Comparison of ENCODE assay signal across 17 cellular contexts in the genomic region with DNA sequence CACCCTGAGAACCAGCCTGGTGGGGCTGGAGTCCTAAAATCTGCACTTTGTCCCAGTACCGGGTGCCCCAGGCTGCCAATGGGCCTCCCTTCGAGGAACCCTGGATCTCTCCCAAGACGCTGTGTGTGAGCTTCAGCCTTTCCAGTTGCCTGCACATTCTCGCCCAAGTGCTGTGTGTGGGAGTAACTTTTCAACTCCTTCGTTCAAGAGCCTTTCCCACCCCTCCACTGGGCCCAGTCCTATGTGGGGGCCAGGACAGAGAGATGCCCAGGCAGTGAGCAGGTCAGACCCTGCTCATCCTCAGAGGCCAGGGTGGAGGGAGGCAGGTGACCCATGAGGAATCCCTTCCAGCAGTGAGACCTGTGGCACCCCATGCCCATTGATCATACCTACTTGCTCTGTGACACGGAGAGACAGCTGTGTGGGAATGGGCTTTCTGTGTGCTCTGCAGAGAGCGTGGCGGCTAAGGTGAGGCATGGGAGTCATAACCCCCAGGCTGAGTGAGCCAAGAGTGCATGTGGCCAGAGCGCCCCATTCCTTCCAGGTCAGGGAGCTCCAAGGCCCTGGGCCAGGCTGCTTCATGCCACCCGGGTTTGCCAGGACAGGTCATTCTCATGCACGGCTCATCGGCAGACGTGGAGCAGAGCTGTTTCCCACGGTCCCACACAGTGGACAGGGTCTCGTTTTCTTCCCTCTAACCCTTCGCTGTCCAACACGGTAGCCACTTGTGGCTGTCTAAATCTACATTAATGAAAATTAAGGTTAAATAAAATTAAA.
A peak's percentile ranks its signal among the peaks of the same experiment; 100 is the strongest.
DNase-seq lines count a peak whose midpoint lies in the region; ATAC-seq, FAIRE-seq and TF ChIP-seq lines count a peak whose summit lies in the region.
"Had no signal": no experiment of that assay in that cellular context is flagged by ENCODE, and none has a peak within 500 bp of the region (broad histone marks: within the 10 kb centered on the region; RNA-seq: fewer than 3 reads in every experiment).

No MANE protein-coding gene starts in this region.

- no TSS peak for BruUV-seq in IMR-90 (replicated peaks; lab: Mats Ljungman, UMichigan)

- CTCF ChIA-PET in IMR-90 (lab: Yijun Ruan, JAX) = no interaction called here

- H3K23ac ChIP-seq in IMR-90 (ENCODE audit: low read depth, low read length) = peak overlapping the region; percentile 26; the same call in 1 of the 2 replicates

- no peak overlapping the region for H3K56ac ChIP-seq in IMR-90 (ENCODE audit: extremely low read depth, insufficient read depth, low read length)

- H3K27me3 ChIP-seq in DND-41 (ENCODE audit: insufficient read depth, low read length, poor library complexity) (no peaks in the 10 kb centered on the region), IMR-90 (ENCODE audit: control insufficient read depth, insufficient read depth, low read length) (no peaks in the 10 kb centered on the region)
- H3K27me3 ChIP-seq: adrenal gland had no signal

- intact Hi-C loops in IMR-90 (cut with micrococcal nuclease) = no loop called here

- peak overlapping the region; percentile 95; the same call in 1 of the 2 replicates for H2BK20ac ChIP-seq in IMR-90 (ENCODE audit: low read depth, low read length)

- no peaks in the 10 kb centered on the region for H3K79me2 ChIP-seq in DND-41 (ENCODE audit: insufficient read depth, low read length)

- peak overlapping the region; percentile 79; the same call in 2 of the 3 replicates for H2BK15ac ChIP-seq in IMR-90 (ENCODE audit: low read depth, low read length)

- no peak for TF ChIP-seq POLR2A in IMR-90 (IDR thresholded peaks at IDR 0.05; ENCODE audit: low read depth, low read length)

- H4K91ac ChIP-seq in IMR-90 (ENCODE audit: insufficient read depth, low read depth, low read length) = peak overlapping the region; percentile 77

- H2AK5ac ChIP-seq in IMR-90 (ENCODE audit: low read depth, low read length) = peak overlapping the region; percentile 95

- peak overlapping the region; percentile 29 to 65; a peak in 2 of 4 replicates for H4K8ac ChIP-seq in IMR-90 (ENCODE audit: low read depth in 2 of 2, low read length in 2 of 2)

- peak overlapping the region; percentile 19 for H2AK9ac ChIP-seq in IMR-90 (replicated peaks; ENCODE audit: low read depth, low read length, poor library complexity)

- H3K4me1 ChIP-seq in DND-41 (ENCODE audit: insufficient read depth, low read length) (peaks cover 61% of the 10 kb centered on the region), IMR-90 (ENCODE audit: control insufficient read depth, insufficient read depth, low read length) (peaks cover 52% of the 10 kb centered on the region)

- no peaks in the 10 kb centered on the region for H3K9me3 ChIP-seq in DND-41 (ENCODE audit: insufficient read depth, low read length, severe bottlenecking)
- H3K9me3 ChIP-seq in IMR-90 (ENCODE audit: control insufficient read depth, insufficient read depth, low read length) = no peaks in the 10 kb centered on the region
- H3K9me3 ChIP-seq: adrenal gland had no signal

- 0 out of 2 replicates have a peak overlapping the region, but pooled peaks have one; percentile 11 for H3K9ac ChIP-seq in DND-41 (ENCODE audit: low read depth, low read length)
- no peak overlapping the region for H3K9ac ChIP-seq in IMR-90 (ENCODE audit: low read depth, low read length)

- 100% methylated on average over 3 of the region's 17 CpGs; no CpG with 5 or more reads in 1 of the 2 experiments for WGBS in IMR-90 (ENCODE audit: extremely low coverage in 2 of 2, insufficient read length in 1 of 2), 2 experiments

- H3K36me3 ChIP-seq in DND-41 (ENCODE audit: insufficient read depth, low read length) (peaks cover 17% of the 10 kb centered on the region), IMR-90 (ENCODE audit: control insufficient read depth, insufficient read depth, low read length) (no peaks in the 10 kb centered on the region)
- H3K36me3 ChIP-seq: adrenal gland had no signal

- peak overlapping the region; percentile 49 for H3K18ac ChIP-seq in IMR-90 (ENCODE audit: low read depth, low read length)

- no peak for ATAC-seq in DND-41 (ENCODE audit: insufficient read depth, low read depth)
- ATAC-seq in IMR-90 (ENCODE audit: low read depth) = no peak

- peaks cover 4 to 44% of the 10 kb centered on the region in 2 experiments; a peak in 3 of 4 replicates for H3K79me1 ChIP-seq in IMR-90 (ENCODE audit: low read depth in 1 of 2, low read length in 2 of 2)

- peak overlapping the region; percentile 92 for H3K4ac ChIP-seq in IMR-90 (ENCODE audit: low read depth, low read length)

- no peak overlapping the region for H3K4me2 ChIP-seq in DND-41 (ENCODE audit: insufficient read depth, low read length)
- no peak overlapping the region for H3K4me2 ChIP-seq in IMR-90 (ENCODE audit: low read depth, low read length)

- in situ Hi-C loops in IMR-90 (cut with MboI; ENCODE audit: low sequenced_read_pairs) = loop anchor here (10.0 kb wide), 1 partner anchor 114 kb away; no protein-coding TSS in a partner anchor

- no peaks in the 10 kb centered on the region for H4K20me1 ChIP-seq in DND-41 (ENCODE audit: insufficient read depth, low read length)
- H4K20me1 ChIP-seq in IMR-90 (ENCODE audit: insufficient read depth, low read length) = no peaks in the 10 kb centered on the region

- no peak for FAIRE-seq in urothelium cell line (lab: Jason Lieb, UNC)
- FAIRE-seq: kidney had no signal

- POLR2A ChIA-PET in IMR-90 (lab: Charles Lee; ENCODE audit: unreplicated experiment) = no interaction called here

- peak overlapping the region; percentile 97 for H2BK120ac ChIP-seq in IMR-90 (ENCODE audit: low read depth, low read length)

- H3K4me3 ChIP-seq in DND-41 (ENCODE audit: low read depth in 1 of 2, low read length in 2 of 2) (no peak overlapping the region), IMR-90 (ENCODE audit: insufficient read depth, low read depth, low read length) (no peak overlapping the region)
- H3K4me3 ChIP-seq: adrenal gland had no signal

- no peak for TF ChIP-seq RAD21 in IMR-90 (IDR thresholded peaks at IDR 0.05; ENCODE audit: low read length)

- TF ChIP-seq CTCF in DND-41 (IDR thresholded peaks at IDR 0.05; ENCODE audit: borderline replicate concordance, extremely low read depth, low read length, poor library complexity, severe bottlenecking) (no peak), IMR-90 (conservative IDR thresholded peaks at IDR 0.05; ENCODE audit: low read depth, low read length) (no peak)

- dilution Hi-C loops in IMR-90 (cut with HindIII; ENCODE audit: low sequenced_read_pairs, unreplicated experiment) = no loop called here

- H3K9me1 ChIP-seq in IMR-90 (ENCODE audit: insufficient read depth, low read length) = peaks cover 34% of the 10 kb centered on the region

- no peak overlapping the region for H2BK5ac ChIP-seq in IMR-90 (ENCODE audit: low read depth, low read length, poor library complexity, severe bottlenecking)

- H3K14ac ChIP-seq in IMR-90 (replicated peaks; ENCODE audit: low read depth, low read length) = peak overlapping the region; percentile 51; the same call in 1 of the 2 replicates

- peak overlapping the region; percentile 54 for H4K5ac ChIP-seq in IMR-90 (ENCODE audit: low read depth, low read length)

- H3K27ac ChIP-seq in DND-41 (ENCODE audit: low read length) (peak overlapping the region; percentile 60), IMR-90 (ENCODE audit: insufficient read depth, low read length) (peak overlapping the region; percentile 47; the same call in 1 of the 2 replicates)

- DNase-seq in DND-41 (no peak), IMR-90 (no peak), cerebellum (ENCODE audit: low spot score) (peak; percentile 38), occipital lobe (lab: John Stamatoyannopoulos, UW) (peak; percentile 5), 8988T (no peak), urothelium cell line (ENCODE audit: low spot score) (no peak), AG20443 (ENCODE audit: low spot score) (no peak), NCI-H146 (lab: John Stamatoyannopoulos, UW) (no peak)
- DNase-seq: activated CD8-positive, alpha-beta memory T cell treated with anti-CD3 and anti-CD28 coated beads for 24 hours; adrenal gland; COR-L47; foreskin melanocyte; Karpas-422; kidney; NCI-H1105; NCI-H524; stimulated activated CD4-positive, alpha-beta T cell treated with anti-CD3 and anti-CD28 coated beads, Interleukin-12 subunit alpha, Interleukin-12 subunit beta, amount 100 ng/mL, for 4 hours had no signal

- H2AFZ ChIP-seq in DND-41 (ENCODE audit: low read depth, low read length) (no peak overlapping the region), IMR-90 (replicated peaks; ENCODE audit: low read length, poor library complexity) (peak overlapping the region; percentile 15)

TF ChIP-seq in IMR-90, 13 proteins besides CTCF, POLR2A, EP300 and RAD21:
- no peak for TF ChIP-seq RFX5 (IDR thresholded peaks at IDR 0.05; ENCODE audit: low read depth, low read length)
- TF ChIP-seq MAFK (IDR thresholded peaks at IDR 0.05; ENCODE audit: low read depth, low read length) = no peak
- TF ChIP-seq, protein P1, sequence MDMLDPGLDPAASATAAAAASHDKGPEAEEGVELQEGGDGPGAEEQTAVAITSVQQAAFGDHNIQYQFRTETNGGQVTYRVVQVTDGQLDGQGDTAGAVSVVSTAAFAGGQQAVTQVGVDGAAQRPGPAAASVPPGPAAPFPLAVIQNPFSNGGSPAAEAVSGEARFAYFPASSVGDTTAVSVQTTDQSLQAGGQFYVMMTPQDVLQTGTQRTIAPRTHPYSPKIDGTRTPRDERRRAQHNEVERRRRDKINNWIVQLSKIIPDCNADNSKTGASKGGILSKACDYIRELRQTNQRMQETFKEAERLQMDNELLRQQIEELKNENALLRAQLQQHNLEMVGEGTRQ (IDR thresholded peaks at IDR 0.05; ENCODE audit: low read depth, low read length) = no peak
- no peak for TF ChIP-seq RCOR1 (IDR thresholded peaks at IDR 0.05; ENCODE audit: insufficient replicate concordance, low read length)
- TF ChIP-seq BHLHE40 (IDR thresholded peaks at IDR 0.05; ENCODE audit: low read depth, low read length) = no peak
- TF ChIP-seq FOS (IDR thresholded peaks at IDR 0.05; ENCODE audit: low read depth, low read length) = no peak
- TF ChIP-seq, protein P2, sequence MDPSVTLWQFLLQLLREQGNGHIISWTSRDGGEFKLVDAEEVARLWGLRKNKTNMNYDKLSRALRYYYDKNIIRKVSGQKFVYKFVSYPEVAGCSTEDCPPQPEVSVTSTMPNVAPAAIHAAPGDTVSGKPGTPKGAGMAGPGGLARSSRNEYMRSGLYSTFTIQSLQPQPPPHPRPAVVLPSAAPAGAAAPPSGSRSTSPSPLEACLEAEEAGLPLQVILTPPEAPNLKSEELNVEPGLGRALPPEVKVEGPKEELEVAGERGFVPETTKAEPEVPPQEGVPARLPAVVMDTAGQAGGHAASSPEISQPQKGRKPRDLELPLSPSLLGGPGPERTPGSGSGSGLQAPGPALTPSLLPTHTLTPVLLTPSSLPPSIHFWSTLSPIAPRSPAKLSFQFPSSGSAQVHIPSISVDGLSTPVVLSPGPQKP (IDR thresholded peaks at IDR 0.05; ENCODE audit: borderline replicate concordance, low read depth, low read length) = no peak
- no peak for TF ChIP-seq CHD1 (IDR thresholded peaks at IDR 0.05; ENCODE audit: low read depth, low read length)
- no peak for TF ChIP-seq SMC3 (IDR thresholded peaks at IDR 0.05; ENCODE audit: low read depth, low read length)
TF ChIP-seq in IMR-90: peak in this region for 0.

Comparison
In these comparisons a context has a peak if more than half of its experiments do, and no peak if none do; other contexts are left out.
1. DNase-seq: peak in cerebellum (single experiment) and occipital lobe (single experiment); none in DND-41 (single experiment), IMR-90 (single experiment), 8988T (single experiment), urothelium cell line (single experiment), AG20443 (single experiment) and NCI-H146 (single experiment).